In genomic region chr22:20885557-20886323, GRCh38 we compare ENCODE assay signal across 1 cellular context.
TF ChIP-seq lines count a peak whose summit lies in the region.

No MANE protein-coding gene starts in this region.

TF ChIP-seq in GM23338, 12 proteins besides CTCF, POLR2A, EP300 and RAD21 (continued from another document):
- TF ChIP-seq ZNF462 (CRISPR knock-in tag; IDR thresholded peaks at IDR 0.05), result no peak
- no peak for TF ChIP-seq ETS1 (IDR thresholded peaks at IDR 0.05)
- no peak for TF ChIP-seq ZNF331 (CRISPR knock-in tag; IDR thresholded peaks at IDR 0.05; ENCODE audit: low read depth)
- no peak for TF ChIP-seq ZNF114 (CRISPR knock-in tag; IDR thresholded peaks at IDR 0.05)
- TF ChIP-seq STAT1 (IDR thresholded peaks at IDR 0.05; ENCODE audit: unreplicated experiment), result no peak
- TF ChIP-seq POLR2AphosphoS5 (IDR thresholded peaks at IDR 0.05; ENCODE audit: low read depth), result no peak
- TF ChIP-seq NANOG (IDR thresholded peaks at IDR 0.05; ENCODE audit: borderline replicate concordance), result no peak
- TF ChIP-seq EZH2phosphoT487 (IDR thresholded peaks at IDR 0.05; ENCODE audit: unreplicated experiment), result no peak
TF ChIP-seq in GM23338: peak in this region for 0.
